ENCODE assay signal across 8 cellular contexts in genomic region chr1:169484107-169484506, GRCh38. TPM values are rescaled to one million over a fixed set of nuclear protein-coding genes. Genes with fewer than 3 reads are reported as not detected.
DNase-seq lines count a peak whose midpoint lies in the region; ATAC-seq, FAIRE-seq and TF ChIP-seq lines count a peak whose summit lies in the region.

No MANE protein-coding gene starts in this region.

- intact Hi-C loops in endothelial cell of umbilical vein (cut with micrococcal nuclease): no loop called here

- H4K8ac ChIP-seq in trophoblast cell (ENCODE audit: low read depth, low read length): no peak overlapping the region
- no peak overlapping the region for H4K8ac ChIP-seq in neuronal stem cell (ENCODE audit: low read depth, low read length)

- no peak overlapping the region for H2BK15ac ChIP-seq in neuronal stem cell (ENCODE audit: low read length)

- CTCF ChIA-PET in endothelial cell of umbilical vein (lab: Charles Lee): interaction anchor here (1.1 to 2.3 kb wide), 2 partner anchors 13 to 63 kb away, joined by 3 to 11 read pairs; no protein-coding TSS in a partner anchor

- H2AK5ac ChIP-seq in trophoblast cell (ENCODE audit: low read length): no peak overlapping the region
- H2AK5ac ChIP-seq in neuronal stem cell (ENCODE audit: low read depth, low read length): no peak overlapping the region

- DNase-seq in GM23338 (ENCODE audit: low spot score): peak; percentile 35
- DNase-seq in NCI-H69 (lab: John Stamatoyannopoulos, UW): peak; percentile 55
- DNase-seq in endothelial cell of umbilical vein (ENCODE audit: low read depth, low spot score): no peak
- no peak for DNase-seq in trophoblast cell
- DNase-seq in SIG-M5 (lab: John Stamatoyannopoulos, UW): no peak
- no peak for DNase-seq in neuronal stem cell (ENCODE audit: low spot score)
- DNase-seq in superior temporal gyrus (ENCODE audit: extremely low spot score): no peak

- H3K9me3 ChIP-seq in endothelial cell of umbilical vein (replicated peaks; ENCODE audit: control insufficient read depth, insufficient read depth, low read length) (no peaks in the 10 kb centered on the region), trophoblast cell (ENCODE audit: insufficient read depth, low read depth, low read length) (peaks cover 2% of the 10 kb centered on the region), neuronal stem cell (replicated peaks in 1 of 2; ENCODE audit: control insufficient read depth in 2 of 2, insufficient read depth in 1 of 2, low read depth in 1 of 2, low read length in 2 of 2) (no peaks in the 10 kb centered on the region)

- no peaks in the 10 kb centered on the region for H3K9me1 ChIP-seq in endothelial cell of umbilical vein (replicated peaks; ENCODE audit: control insufficient read depth, extremely low read depth, insufficient read depth, low read length)

- dilution Hi-C loops in endothelial cell of umbilical vein (cut with MboI; ENCODE audit: extremely low pct_ligation_motif_present, low sequenced_read_pairs): no loop called here

- H3K14ac ChIP-seq in trophoblast cell (ENCODE audit: low read length): no peak overlapping the region
- no peak overlapping the region for H3K14ac ChIP-seq in neuronal stem cell (ENCODE audit: low read length)

- H3K27ac ChIP-seq in GM23338 (ENCODE audit: low read depth) (no peak overlapping the region), endothelial cell of umbilical vein (ENCODE audit: insufficient read depth, low read depth, low read length) (no peak overlapping the region), trophoblast cell (ENCODE audit: low read depth, low read length) (no peak overlapping the region), neuronal stem cell (replicated peaks; ENCODE audit: low read length) (no peak overlapping the region)

- no peak for FAIRE-seq in endothelial cell of umbilical vein (lab: Jason Lieb, UNC)

- no peak overlapping the region for H3K23ac ChIP-seq in trophoblast cell (ENCODE audit: low read length)
- no peak overlapping the region for H3K23ac ChIP-seq in neuronal stem cell (ENCODE audit: low read depth, low read length, poor library complexity)

- H3K4me2 ChIP-seq in GM23338 (peak overlapping the region; percentile 84), endothelial cell of umbilical vein (ENCODE audit: insufficient read depth, low read length) (peak overlapping the region; percentile 83), trophoblast cell (ENCODE audit: low read length) (peak overlapping the region; percentile 68), neuronal stem cell (ENCODE audit: insufficient read depth, low read length, poor library complexity, severe bottlenecking) (no peak overlapping the region)

- H3F3A ChIP-seq in GM23338 (replicated peaks; ENCODE audit: low read depth): no peaks in the 10 kb centered on the region; the same call in 1 of the 2 replicates

- peak overlapping the region; percentile 86 for H3K4me3 Mint-ChIP-seq in GM23338

- H3K36me3 ChIP-seq in GM23338 (ENCODE audit: insufficient read depth) (no peaks in the 10 kb centered on the region), endothelial cell of umbilical vein (ENCODE audit: control insufficient read depth in 2 of 2, extremely low read depth in 1 of 2, insufficient read depth in 2 of 2, low read length in 2 of 2) (no peaks in the 10 kb centered on the region), trophoblast cell (ENCODE audit: control insufficient read depth in 1 of 2, insufficient read depth in 2 of 2, low read length in 2 of 2) (no peaks in the 10 kb centered on the region), neuronal stem cell (replicated peaks in 1 of 2; ENCODE audit: control insufficient read depth in 2 of 2, insufficient read depth in 2 of 2, low read length in 2 of 2) (no peaks in the 10 kb centered on the region)

- no peak overlapping the region for H3K9ac ChIP-seq in endothelial cell of umbilical vein (replicated peaks; ENCODE audit: extremely low read depth, insufficient read depth, low read length)
- peak overlapping the region; percentile 16 for H3K9ac ChIP-seq in trophoblast cell (ENCODE audit: low read length)
- H3K9ac ChIP-seq in neuronal stem cell (ENCODE audit: low read depth, low read length, poor library complexity): no peak overlapping the region

- H3K27me3 ChIP-seq in GM23338 (ENCODE audit: insufficient read depth) (no peaks in the 10 kb centered on the region), endothelial cell of umbilical vein (ENCODE audit: control insufficient read depth in 2 of 2, insufficient read depth in 2 of 2, low read length in 2 of 2) (no peaks in the 10 kb centered on the region), trophoblast cell (ENCODE audit: insufficient read depth, low read length) (no peaks in the 10 kb centered on the region), neuronal stem cell (ENCODE audit: control insufficient read depth in 3 of 3, insufficient read depth in 3 of 3, low read depth in 1 of 3, low read length in 3 of 3) (no peaks in the 10 kb centered on the region)

- H3K27ac Mint-ChIP-seq in GM23338: no peak overlapping the region

- H3K9me2 ChIP-seq in GM23338 (ENCODE audit: insufficient read depth): no peaks in the 10 kb centered on the region

- no TSS peak for BruUV-seq in endothelial cell of umbilical vein (replicated peaks; lab: Mats Ljungman, UMichigan)

- no peaks in the 10 kb centered on the region for H3K9me3 Mint-ChIP-seq in GM23338

- H4K20me1 ChIP-seq in GM23338 (replicated peaks; ENCODE audit: insufficient read depth) (peaks cover 7% of the 10 kb centered on the region; the same call in 1 of the 2 replicates), endothelial cell of umbilical vein (replicated peaks; ENCODE audit: control insufficient read depth, extremely low read depth, insufficient read depth, low read length) (no peaks in the 10 kb centered on the region)

- peaks cover 73% of the 10 kb centered on the region for H3K4me1 Mint-ChIP-seq in GM23338

- H2AFZ ChIP-seq in GM23338 (no peak overlapping the region), endothelial cell of umbilical vein (ENCODE audit: low read depth, low read length) (no peak overlapping the region), trophoblast cell (ENCODE audit: insufficient read depth, low read length, poor library complexity) (no peak overlapping the region), neuronal stem cell (ENCODE audit: low read length) (no peak overlapping the region)

- no peak overlapping the region for H4K12ac ChIP-seq in trophoblast cell (ENCODE audit: low read depth, low read length)

- no peak for ATAC-seq in GM23338
- ATAC-seq in HG02763 (IDR thresholded peaks at IDR 0.05; ENCODE audit: unreplicated experiment): no peak

- H2BK120ac ChIP-seq in trophoblast cell (ENCODE audit: insufficient read depth, low read length, poor library complexity): no peak overlapping the region
- no peak overlapping the region for H2BK120ac ChIP-seq in neuronal stem cell (ENCODE audit: low read depth, low read length)

- H3K4ac ChIP-seq in trophoblast cell (ENCODE audit: low read depth, low read length): peak overlapping the region; percentile 22
- no peak overlapping the region for H3K4ac ChIP-seq in neuronal stem cell (ENCODE audit: low read length)

- H2BK12ac ChIP-seq in trophoblast cell (ENCODE audit: low read length): no peak overlapping the region
- H2BK12ac ChIP-seq in neuronal stem cell (ENCODE audit: low read length): no peak overlapping the region

- POLR2A ChIA-PET in endothelial cell of umbilical vein (lab: Charles Lee): no interaction called here

- no peak overlapping the region for H3K18ac ChIP-seq in trophoblast cell (ENCODE audit: low read length)
- H3K18ac ChIP-seq in neuronal stem cell (ENCODE audit: low read length): no peak overlapping the region

- peak overlapping the region; percentile 73 for H3K4me3 ChIP-seq in GM23338
- H3K4me3 ChIP-seq in endothelial cell of umbilical vein (replicated peaks in 1 of 3; ENCODE audit: insufficient read depth in 1 of 3, low read depth in 1 of 3, low read length in 3 of 3): no peak overlapping the region
- no peak overlapping the region for H3K4me3 ChIP-seq in trophoblast cell (ENCODE audit: low read depth, low read length)
- H3K4me3 ChIP-seq in neuronal stem cell (ENCODE audit: low read length in 2 of 2): peak overlapping the region in 1 of 2 donors; percentile 89

- peaks cover 2% of the 10 kb centered on the region for H3K27me3 Mint-ChIP-seq in GM23338 (ENCODE audit: insufficient read depth, low read depth, poor library complexity)

- TF ChIP-seq CTCF in GM23338 (conservative IDR thresholded peaks at IDR 0.05; ENCODE audit: low read depth in 2 of 2): no peak
- no peak for TF ChIP-seq CTCF in endothelial cell of umbilical vein (IDR thresholded peaks at IDR 0.05; ENCODE audit: extremely low read depth in 1 of 2, insufficient read depth in 1 of 2, low read depth in 1 of 2, low read length in 2 of 2)

- WGBS in trophoblast cell (ENCODE audit: extremely low coverage, insufficient coverage, insufficient read length): no CpG with 5 or more reads among the region's 4 CpGs
- WGBS in neuronal stem cell (ENCODE audit: extremely low coverage in 2 of 2, insufficient read length in 2 of 2, insufficient replicate concordance in 1 of 2), 2 donors: no CpG with 5 or more reads among the region's 4 CpGs

- peaks cover 62% of the 10 kb centered on the region for H3K79me2 ChIP-seq in GM23338 (replicated peaks; ENCODE audit: insufficient read depth)
- peaks cover 48% of the 10 kb centered on the region for H3K79me2 ChIP-seq in endothelial cell of umbilical vein (ENCODE audit: control insufficient read depth, insufficient read depth, low read length)
- H3K79me2 ChIP-seq in trophoblast cell (ENCODE audit: control insufficient read depth, insufficient read depth, low read length, poor library complexity): peaks cover 11% of the 10 kb centered on the region

- H2BK5ac ChIP-seq in trophoblast cell (ENCODE audit: low read depth, low read length, poor library complexity): no peak overlapping the region
- no peak overlapping the region for H2BK5ac ChIP-seq in neuronal stem cell (ENCODE audit: low read length)

- H4K91ac ChIP-seq in trophoblast cell (ENCODE audit: low read depth, low read length) (no peak overlapping the region), neuronal stem cell (ENCODE audit: low read depth, low read length, poor library complexity) (no peak overlapping the region)

- no peaks in the 10 kb centered on the region for H3K36me3 Mint-ChIP-seq in GM23338 (ENCODE audit: low read depth)

- TF ChIP-seq POLR2A in endothelial cell of umbilical vein (IDR thresholded peaks at IDR 0.05; ENCODE audit: low read depth, low read length): no peak

- H3K4me1 ChIP-seq in GM23338 (ENCODE audit: insufficient read depth): peaks cover 63% of the 10 kb centered on the region
- peaks cover 31% of the 10 kb centered on the region for H3K4me1 ChIP-seq in endothelial cell of umbilical vein (ENCODE audit: control insufficient read depth, extremely low read depth, insufficient read depth, low read length)
- peaks cover 6 to 13% of the 10 kb centered on the region in 2 experiments for H3K4me1 ChIP-seq in trophoblast cell (ENCODE audit: control insufficient read depth in 1 of 2, insufficient read depth in 2 of 2, low read length in 2 of 2)
- H3K4me1 ChIP-seq in neuronal stem cell (ENCODE audit: control insufficient read depth in 2 of 2, insufficient read depth in 1 of 2, low read depth in 1 of 2, low read length in 2 of 2): peaks cover 10 to 14% of the 10 kb centered on the region in 2 donors

- peaks cover 11% of the 10 kb centered on the region for H3K79me1 ChIP-seq in trophoblast cell (ENCODE audit: low read length)
- no peaks in the 10 kb centered on the region for H3K79me1 ChIP-seq in neuronal stem cell (ENCODE audit: low read depth, low read length)

RNA-seq across cellular contexts. Expression of gene SLC19A2, which starts 1.6 kb away (rescaled TPM):
- total RNA-seq in GM23338 (2014; rRNA removed; shearing (Covaris generic)): 39.1 and 42.8 TPM in 2 replicates
- polyA plus RNA-seq in GM23338 (2016; fragmentation: Nextera tagmentation; extraction: Ambion mirVana) (9.9 and 11.1 TPM in 2 replicates), endothelial cell of umbilical vein (5.2 and 5.3 TPM in 2 replicates)
- 5.4 and 7.0 TPM in 2 replicates for total RNA-seq in endothelial cell of umbilical vein
- polyA plus RNA-seq in endothelial cell of umbilical vein (2011; cell fraction: cytosol; rRNA removed): 3.3 and 4.0 TPM in 2 replicates
- 8.8 and 10.5 TPM in 2 replicates for polyA plus RNA-seq in endothelial cell of umbilical vein (2011; cell fraction: nucleus; rRNA removed)
- polyA plus RNA-seq in endothelial cell of umbilical vein (2012): 4.1 and 5.6 TPM in 2 replicates
- polyA minus RNA-seq in endothelial cell of umbilical vein: 13.5 and 13.9 TPM in 2 replicates
- polyA minus RNA-seq in endothelial cell of umbilical vein (2011; cell fraction: cytosol; rRNA and poly(A)+ RNA removed): 24.2 TPM
- polyA minus RNA-seq in endothelial cell of umbilical vein (2011; cell fraction: nucleus; rRNA and poly(A)+ RNA removed): 9.4 and 14.5 TPM in 2 replicates
- 29.4 and 30.4 TPM in 2 replicates for polyA plus RNA-seq in trophoblast cell (2013)
- polyA plus RNA-seq in neuronal stem cell (2013, experiment 1 of 2): 12.6 TPM
- polyA plus RNA-seq in neuronal stem cell (2013, experiment 2 of 2): 13.0 TPM

RNA-seq across cellular contexts. Expression of gene CCDC181, which starts 56.8 kb away (rescaled TPM):
- 3.1 and 3.4 TPM in 2 replicates for total RNA-seq in GM23338 (2014; rRNA removed; shearing (Covaris generic))
- polyA plus RNA-seq in GM23338 (2016; fragmentation: Nextera tagmentation; extraction: Ambion mirVana): 6.0 and 9.0 TPM in 2 replicates
- total RNA-seq in endothelial cell of umbilical vein: 0.18 and 0.78 TPM in 2 replicates
- polyA plus RNA-seq in endothelial cell of umbilical vein: 0.11 and 0.22 TPM in 2 replicates
- polyA plus RNA-seq in endothelial cell of umbilical vein (2011; cell fraction: cytosol; rRNA removed): 0.34 and 0.48 TPM in 2 replicates
- polyA plus RNA-seq in endothelial cell of umbilical vein (2011; cell fraction: nucleus; rRNA removed): not detected in 2 replicates
- 0.46 TPM in 1 of 2 replicates, not detected in the other for polyA plus RNA-seq in endothelial cell of umbilical vein (2012)
- polyA minus RNA-seq in endothelial cell of umbilical vein: not detected in 2 replicates
- not detected for polyA minus RNA-seq in endothelial cell of umbilical vein (2011; cell fraction: cytosol; rRNA and poly(A)+ RNA removed)
- polyA minus RNA-seq in endothelial cell of umbilical vein (2011; cell fraction: nucleus; rRNA and poly(A)+ RNA removed): 0.29 TPM in 1 of 2 replicates, not detected in the other
- polyA plus RNA-seq in trophoblast cell (2013): 0.47 and 0.55 TPM in 2 replicates
- 15.4 TPM for polyA plus RNA-seq in neuronal stem cell (2013, experiment 1 of 2)
- 15.9 TPM for polyA plus RNA-seq in neuronal stem cell (2013, experiment 2 of 2)

Comparison
In these comparisons a context has a peak if more than half of its experiments do, and no peak if none do; other contexts are left out.
1. DNase-seq: peak in GM23338 (single experiment) and NCI-H69 (single experiment); none in endothelial cell of umbilical vein (single experiment), trophoblast cell (0 of 2), SIG-M5 (single experiment), neuronal stem cell (single experiment) and superior temporal gyrus (single experiment).